8 cellular contexts compared by ENCODE assay signal in the genomic region with DNA sequence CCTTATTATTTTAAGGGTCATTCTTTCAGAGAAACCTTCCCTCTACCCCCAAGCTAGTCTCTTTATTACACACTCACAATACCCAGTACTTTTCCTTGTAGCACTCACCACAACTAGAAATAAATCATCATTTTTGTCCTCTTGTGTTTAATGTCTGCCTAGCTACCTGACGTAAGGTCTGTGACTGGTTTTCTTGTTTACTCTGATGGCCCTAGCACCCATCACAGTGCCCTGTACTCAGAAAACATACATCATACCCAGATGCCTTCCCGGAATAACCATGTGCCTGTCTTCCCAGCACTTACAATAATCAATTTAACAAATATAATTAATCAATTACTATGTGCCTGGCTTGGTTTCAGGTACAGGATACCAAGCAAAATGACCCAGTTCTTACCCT. TPM values are rescaled to one million over a fixed set of nuclear protein-coding genes. Genes with fewer than 3 reads are reported as not detected.
DNase-seq lines count a peak whose midpoint lies in the region; FAIRE-seq and TF ChIP-seq lines count a peak whose summit lies in the region.

No MANE protein-coding gene starts in this region.

- H3K4me1 ChIP-seq in parathyroid adenoma = peaks cover 14% of the 10 kb centered on the region

- peak overlapping the region; percentile 93 for H3K27ac Mint-ChIP-seq in Calu3 (ENCODE audit: unreplicated experiment)
- no peak overlapping the region for H3K27ac Mint-ChIP-seq in glutamatergic neuron (ENCODE audit: unreplicated experiment)

- H3K4me2 ChIP-seq in parathyroid adenoma (ENCODE audit: low read length) = no peak overlapping the region

- intact Hi-C loops in Calu3 (cut with micrococcal nuclease; ENCODE audit: unreplicated experiment) = no loop called here

- peak overlapping the region; percentile 97 for H2AFZ ChIP-seq in parathyroid adenoma

- no peak for TF ChIP-seq CTCF in Calu3 (IDR thresholded peaks at IDR 0.05; ENCODE audit: unreplicated experiment)
- no peak for TF ChIP-seq CTCF in parathyroid adenoma (IDR thresholded peaks at IDR 0.05)
- TF ChIP-seq CTCF in glutamatergic neuron (IDR thresholded peaks at IDR 0.05; ENCODE audit: partially characterized antibody, unreplicated experiment) = no peak

- no peaks in the 10 kb centered on the region for H3K36me3 ChIP-seq in parathyroid adenoma (ENCODE audit: control insufficient read depth, insufficient read depth, low read length)

- TSS peak; percentile 59 for BruUV-seq in Calu3 (replicated peaks; lab: Mats Ljungman, UMichigan)

- no peaks in the 10 kb centered on the region for H3K9me3 Mint-ChIP-seq in Calu3 (ENCODE audit: low read depth, unreplicated experiment)
- peaks cover 2% of the 10 kb centered on the region for H3K9me3 Mint-ChIP-seq in glutamatergic neuron (ENCODE audit: unreplicated experiment)

- H3K9me3 ChIP-seq in parathyroid adenoma (ENCODE audit: control insufficient read depth, low read length) = no peaks in the 10 kb centered on the region

- DNase-seq in Calu3 (no peak), SHP77 treated with DMSO at 0.1 percent for 48 hours (lab: John Stamatoyannopoulos, UW) (peak; percentile 52), dermis blood vessel endothelial cell (peak; percentile 37), NCI-H226 (no peak), glutamatergic neuron (no peak), H54 (ENCODE audit: insufficient read length, low spot score) (no peak)
- DNase-seq in activated CD8-positive, alpha-beta memory T cell treated with anti-CD3 and anti-CD28 coated beads, Interleukin-2, amount 50 U/mL, for 48 hours = no peak

- no peak for TF ChIP-seq POLR2A in H54 (IDR thresholded peaks at IDR 0.05; ENCODE audit: low read depth, low read length)

- H3K79me2 ChIP-seq in parathyroid adenoma = no peaks in the 10 kb centered on the region

- no peak for FAIRE-seq in H54 (lab: Jason Lieb, UNC)

- peak overlapping the region; percentile 57 for H3K27ac ChIP-seq in parathyroid adenoma

- no peak overlapping the region for H3K9ac ChIP-seq in parathyroid adenoma

- no peak overlapping the region for H3K4me3 ChIP-seq in parathyroid adenoma (ENCODE audit: low read depth, low read length)

- H3K4me3 Mint-ChIP-seq in Calu3 (ENCODE audit: low read depth, unreplicated experiment) (peak overlapping the region; percentile 53), glutamatergic neuron (ENCODE audit: unreplicated experiment) (no peak overlapping the region)

- H3K4me1 Mint-ChIP-seq in Calu3 (ENCODE audit: low read depth, unreplicated experiment) = peaks cover 62% of the 10 kb centered on the region
- no peaks in the 10 kb centered on the region for H3K4me1 Mint-ChIP-seq in glutamatergic neuron (ENCODE audit: low read depth, unreplicated experiment)

- H3K27me3 Mint-ChIP-seq in Calu3 (ENCODE audit: unreplicated experiment) (no peaks in the 10 kb centered on the region), glutamatergic neuron (ENCODE audit: unreplicated experiment) (peaks cover 2% of the 10 kb centered on the region)

- no peaks in the 10 kb centered on the region for H3K27me3 ChIP-seq in parathyroid adenoma (ENCODE audit: control insufficient read depth, insufficient read depth, low read length)

- H3K36me3 Mint-ChIP-seq in Calu3 (ENCODE audit: insufficient read depth, unreplicated experiment) (peaks cover 23% of the 10 kb centered on the region), glutamatergic neuron (ENCODE audit: unreplicated experiment) (no peaks in the 10 kb centered on the region)

- CTCF ChIA-PET in Calu3 (lab: Charles Lee) = interaction anchor here (0.7 to 2.4 kb wide), 7 partner anchors 11 to 755 kb away, joined by 3 to 16 read pairs (median 6); no protein-coding TSS in a partner anchor

RNA-seq across cellular contexts. Expression of gene IER3, which starts 25.8 kb away (rescaled TPM):
- total RNA-seq in Calu3 (2022) (270 and 458 TPM in 2 replicates), dermis blood vessel endothelial cell (74.4 and 134 TPM in 2 replicates), glutamatergic neuron (ENCODE audit: unreplicated experiment) (13.5 TPM)

RNA-seq across cellular contexts. Expression of gene FLOT1, which starts 27.7 kb away (rescaled TPM):
- 240 and 243 TPM in 2 replicates for total RNA-seq in Calu3 (2022)
- 71.5 and 124 TPM in 2 replicates for total RNA-seq in dermis blood vessel endothelial cell
- total RNA-seq in glutamatergic neuron (ENCODE audit: unreplicated experiment) = 191 TPM

RNA-seq across cellular contexts. Expression of gene TUBB, which starts 50.0 kb away (rescaled TPM):
- total RNA-seq in Calu3 (2022) (967 and 1,123 TPM in 2 replicates), dermis blood vessel endothelial cell (301 and 692 TPM in 2 replicates), glutamatergic neuron (ENCODE audit: unreplicated experiment) (2,264 TPM)

RNA-seq across cellular contexts. Expression of gene MDC1, which starts 53.1 kb away (rescaled TPM):
- total RNA-seq in Calu3 (2022) (62.4 and 66.6 TPM in 2 replicates), dermis blood vessel endothelial cell (6.3 and 12.5 TPM in 2 replicates), glutamatergic neuron (ENCODE audit: unreplicated experiment) (50.4 TPM)

Comparison
In these comparisons a context has a peak if more than half of its experiments do, and no peak if none do; other contexts are left out.
1. DNase-seq: peak in SHP77 treated with DMSO at 0.1 percent for 48 hours (single experiment) and dermis blood vessel endothelial cell (single experiment); none in Calu3 (single experiment), NCI-H226 (single experiment), glutamatergic neuron (single experiment), activated CD8-positive, alpha-beta memory T cell treated with anti-CD3 and anti-CD28 coated beads, Interleukin-2, amount 50 U/mL, for 48 hours (single experiment) and H54 (single experiment).